ENCODE assay signal across 20 cellular contexts in the genomic region with DNA sequence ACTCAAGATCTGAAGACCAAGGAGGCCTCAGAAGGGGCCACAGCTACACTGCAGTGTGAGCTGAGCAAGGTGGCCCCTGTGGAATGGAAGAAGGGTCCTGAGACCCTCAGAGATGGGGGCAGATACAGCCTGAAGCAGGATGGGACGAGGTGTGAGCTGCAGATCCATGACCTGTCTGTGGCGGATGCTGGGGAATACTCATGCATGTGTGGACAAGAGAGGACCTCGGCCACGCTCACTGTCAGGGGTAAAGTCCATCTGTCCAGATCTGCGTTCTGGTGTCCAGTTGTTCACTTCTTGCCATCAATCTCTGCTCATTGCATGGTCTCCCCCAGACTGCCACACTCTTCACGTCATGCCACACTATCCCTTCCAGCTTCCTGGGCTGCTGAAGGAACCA.
"Had no signal": no experiment of that assay in that cellular context is flagged by ENCODE, and none has a peak within 500 bp of the region (broad histone marks: within the 10 kb centered on the region; RNA-seq: fewer than 3 reads in every experiment).

No MANE protein-coding gene starts in this region.

- H3K27me3 Mint-ChIP-seq: dendritic cell treated with granulocyte-macrophage colony-stimulating factor and Interleukin-4, amounts not matched to agents 40 ng/mL and 50 ng/mL, for 4 days; naive thymus-derived CD4-positive, alpha-beta T cell; stimulated activated naive B cell treated with anti-CD40 and anti-IgM and Interleukin-4, amounts not matched to agents 10 μg/mL and 1 μg/mL and 100 μg/mL, for 72 hours; stimulated activated naive CD8-positive, alpha-beta T cell treated with anti-CD3 and anti-CD28 coated beads, Interleukin-15, Interleukin-2, amounts not matched to agents 100 ng/mL and 50 ng/mL, for 24 hours had no signal

- H3K4me3 Mint-ChIP-seq: dendritic cell treated with granulocyte-macrophage colony-stimulating factor and Interleukin-4, amounts not matched to agents 40 ng/mL and 50 ng/mL, for 4 days; endodermal cell; mesothelial cell of epicardium; naive thymus-derived CD4-positive, alpha-beta T cell; nephron; neural progenitor cell; stimulated activated naive B cell treated with anti-CD40 and anti-IgM and Interleukin-4, amounts not matched to agents 10 μg/mL and 1 μg/mL and 100 μg/mL, for 72 hours; stimulated activated naive CD8-positive, alpha-beta T cell treated with anti-CD3 and anti-CD28 coated beads, Interleukin-15, Interleukin-2, amounts not matched to agents 100 ng/mL and 50 ng/mL, for 24 hours had no signal

- ATAC-seq: foreskin keratinocyte; gastroesophageal sphincter; left colon; naive thymus-derived CD4-positive, alpha-beta T cell; right cardiac atrium; stimulated activated naive B cell treated with anti-CD40 and anti-IgM and Interleukin-4, amounts not matched to agents 10 μg/mL and 1 μg/mL and 100 μg/mL, for 72 hours had no signal

- H3K4me1 Mint-ChIP-seq: endodermal cell; mesothelial cell of epicardium; nephron; neural progenitor cell; stimulated activated naive B cell treated with anti-CD40 and anti-IgM and Interleukin-4, amounts not matched to agents 10 μg/mL and 1 μg/mL and 100 μg/mL, for 72 hours had no signal

- DNase-seq: colonic mucosa; effector CD8-positive, alpha-beta T cell; endodermal cell; foreskin keratinocyte; hippocampal formation; left colon; mesenchymal stem cell; naive thymus-derived CD4-positive, alpha-beta T cell; right cardiac atrium; stimulated activated CD4-positive, alpha-beta T cell treated with anti-CD3 and anti-CD28 coated beads, Interleukin-15, amount 100 ng/mL, for 24 hours; stimulated activated CD4-positive, alpha-beta T cell treated with anti-CD3 and anti-CD28 coated beads, Interleukin-2, amount 100 ng/mL, for 48 hours; stimulated activated naive B cell treated with anti-CD40 and anti-IgM and Interleukin-4, amounts not matched to agents 10 μg/mL and 1 μg/mL and 100 μg/mL, for 72 hours had no signal

- H3K27ac Mint-ChIP-seq: dendritic cell treated with granulocyte-macrophage colony-stimulating factor and Interleukin-4, amounts not matched to agents 40 ng/mL and 50 ng/mL, for 4 days; endodermal cell; mesothelial cell of epicardium; nephron; stimulated activated naive B cell treated with anti-CD40 and anti-IgM and Interleukin-4, amounts not matched to agents 10 μg/mL and 1 μg/mL and 100 μg/mL, for 72 hours; stimulated activated naive CD8-positive, alpha-beta T cell treated with anti-CD3 and anti-CD28 coated beads, Interleukin-15, Interleukin-2, amounts not matched to agents 100 ng/mL and 50 ng/mL, for 24 hours had no signal

- FAIRE-seq: endothelial cell of umbilical vein, islet of Langerhans had no signal
